Comparison of ENCODE assay signal across 15 cellular contexts in the genomic region with DNA sequence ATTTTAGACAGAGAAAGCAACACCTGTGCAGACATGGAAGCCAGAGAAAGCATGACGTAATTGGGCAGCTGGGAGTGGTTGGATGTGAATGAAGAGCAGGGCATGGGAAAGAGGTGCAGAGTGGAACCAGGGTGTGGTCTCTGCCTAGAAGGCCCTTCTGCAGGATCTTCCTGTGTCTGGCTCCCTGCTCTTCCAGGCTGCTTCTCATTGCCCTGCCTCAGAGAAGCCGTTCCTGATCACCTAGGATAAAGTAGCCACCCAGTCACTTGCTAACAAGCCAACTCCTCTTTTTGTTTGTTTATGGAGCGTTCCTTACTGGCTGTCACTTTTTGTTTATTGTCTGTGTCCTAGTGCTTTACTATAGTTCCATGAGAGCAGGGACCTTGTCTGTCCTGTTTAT. TPM values are rescaled to one million over a fixed set of nuclear protein-coding genes. Genes with fewer than 3 reads are reported as not detected.
DNase-seq lines count a peak whose midpoint lies in the region; ATAC-seq and TF ChIP-seq lines count a peak whose summit lies in the region.
"Had no signal": no experiment of that assay in that cellular context is flagged by ENCODE, and none has a peak within 500 bp of the region (broad histone marks: within the 10 kb centered on the region; RNA-seq: fewer than 3 reads in every experiment).

No MANE protein-coding gene starts in this region.

- no peak for TF ChIP-seq RAD21 in IMR-90 (IDR thresholded peaks at IDR 0.05; ENCODE audit: low read length)

- no peak overlapping the region for H4K5ac ChIP-seq in IMR-90 (ENCODE audit: low read depth, low read length)

- no peak overlapping the region for H2BK15ac ChIP-seq in IMR-90 (ENCODE audit: low read depth, low read length)

- H3K9ac ChIP-seq in IMR-90 (ENCODE audit: low read depth, low read length) (no peak overlapping the region), GM23248 (no peak overlapping the region)

- no peak overlapping the region for H3K14ac ChIP-seq in IMR-90 (replicated peaks; ENCODE audit: low read depth, low read length)

- H3K79me2 ChIP-seq in GM23248 (ENCODE audit: insufficient read depth): peaks cover 81% of the 10 kb centered on the region

- no peak overlapping the region for H2BK20ac ChIP-seq in IMR-90 (ENCODE audit: low read depth, low read length)

- no peak overlapping the region for H3K18ac ChIP-seq in IMR-90 (ENCODE audit: low read depth, low read length)

- no peak overlapping the region for H3K4ac ChIP-seq in IMR-90 (ENCODE audit: low read depth, low read length)

- peaks cover 14% of the 10 kb centered on the region for H4K20me1 ChIP-seq in IMR-90 (ENCODE audit: insufficient read depth, low read length)
- H4K20me1 ChIP-seq in GM23248 (ENCODE audit: insufficient read depth): no peaks in the 10 kb centered on the region

- H2BK120ac ChIP-seq in IMR-90 (ENCODE audit: low read depth, low read length): no peak overlapping the region

- H3K9me1 ChIP-seq in IMR-90 (ENCODE audit: insufficient read depth, low read length): peaks cover 6% of the 10 kb centered on the region; the same call in 1 of the 2 replicates

- TF ChIP-seq POLR2A in IMR-90 (IDR thresholded peaks at IDR 0.05; ENCODE audit: low read depth, low read length): no peak
- no peak for TF ChIP-seq POLR2A in lower leg skin (IDR thresholded peaks at IDR 0.05)

- H3K9me3 ChIP-seq in IMR-90 (ENCODE audit: control insufficient read depth, insufficient read depth, low read length) (no peaks in the 10 kb centered on the region), GM23248 (ENCODE audit: low read depth) (no peaks in the 10 kb centered on the region)

- H2AK9ac ChIP-seq in IMR-90 (replicated peaks; ENCODE audit: low read depth, low read length, poor library complexity): no peak overlapping the region

- CTCF ChIA-PET in IMR-90 (lab: Yijun Ruan, JAX): no interaction called here

- POLR2A ChIA-PET in IMR-90 (lab: Charles Lee; ENCODE audit: unreplicated experiment): no interaction called here

- no peak overlapping the region for H4K8ac ChIP-seq in IMR-90 (ENCODE audit: low read depth in 2 of 2, low read length in 2 of 2)

- no peak for ATAC-seq in IMR-90 (ENCODE audit: low read depth)
- no peak for ATAC-seq in GM19351 (IDR thresholded peaks at IDR 0.05; ENCODE audit: unreplicated experiment)

- no peaks in the 10 kb centered on the region for H3F3A ChIP-seq in GM23248 (ENCODE audit: insufficient read depth)

- H3K23ac ChIP-seq in IMR-90 (ENCODE audit: low read depth, low read length): peak overlapping the region; percentile 16; the same call in 1 of the 2 replicates

- H2BK5ac ChIP-seq in IMR-90 (ENCODE audit: low read depth, low read length, poor library complexity, severe bottlenecking): no peak overlapping the region

- H3K4me2 ChIP-seq in IMR-90 (ENCODE audit: low read depth, low read length) (no peak overlapping the region), GM23248 (ENCODE audit: unreplicated experiment) (no peak overlapping the region)

- no peaks in the 10 kb centered on the region for H3K9me2 ChIP-seq in GM23248 (ENCODE audit: insufficient read depth)

- H3K79me1 ChIP-seq in IMR-90 (ENCODE audit: low read depth in 1 of 2, low read length in 2 of 2): peaks cover 32 to 39% of the 10 kb centered on the region in 2 experiments

- H3K4me1 ChIP-seq in IMR-90 (ENCODE audit: control insufficient read depth, insufficient read depth, low read length) (peaks cover 2% of the 10 kb centered on the region; the same call in 1 of the 2 replicates), GM23248 (ENCODE audit: insufficient read depth) (no peaks in the 10 kb centered on the region)

- H3K36me3 ChIP-seq in IMR-90 (ENCODE audit: control insufficient read depth, insufficient read depth, low read length): no peaks in the 10 kb centered on the region
- no peaks in the 10 kb centered on the region for H3K36me3 ChIP-seq in GM23248 (ENCODE audit: low read depth)

- BruUV-seq in IMR-90 (replicated peaks; lab: Mats Ljungman, UMichigan): no TSS peak

- intact Hi-C loops in IMR-90 (cut with micrococcal nuclease): no loop called here
- intact Hi-C loops in lower leg skin (cut with DNase I; ENCODE audit: low total_unique reads): no loop called here

- in situ Hi-C loops in IMR-90 (cut with MboI; ENCODE audit: low sequenced_read_pairs) (no loop called here), GM23248 (cut with MboI) (no loop called here)

- DNase-seq in DMS53 (lab: John Stamatoyannopoulos, UW) (peak; percentile 64), IMR-90 (no peak), SHP77 (lab: John Stamatoyannopoulos, UW) (peak; percentile 84), islet precursor cell (peak; percentile 62), lower leg skin (ENCODE audit: low spot score in 2 of 2) (no peak), GOT3 (lab: John Stamatoyannopoulos, UW) (no peak), GM23248 (no peak)
- DNase-seq: activated CD4-positive, alpha-beta memory T cell treated with anti-CD3 and anti-CD28 coated beads for 36 hours; C1 segment of cervical spinal cord; EL; H7; kidney glomerular epithelial cell; NCI-H1092 treated with DMSO at 0.1 percent for 48 hours had no signal

- H3K56ac ChIP-seq in IMR-90 (ENCODE audit: extremely low read depth, insufficient read depth, low read length): no peak overlapping the region

- H3K27me3 ChIP-seq in IMR-90 (ENCODE audit: control insufficient read depth, insufficient read depth, low read length) (no peaks in the 10 kb centered on the region), GM23248 (replicated peaks; ENCODE audit: insufficient read depth) (no peaks in the 10 kb centered on the region)

- TF ChIP-seq CTCF in IMR-90 (conservative IDR thresholded peaks at IDR 0.05; ENCODE audit: low read depth, low read length) (no peak), lower leg skin (IDR thresholded peaks at IDR 0.05) (no peak)

- H2AFZ ChIP-seq in IMR-90 (replicated peaks; ENCODE audit: low read length, poor library complexity): no peak overlapping the region
- no peak overlapping the region for H2AFZ ChIP-seq in GM23248

- dilution Hi-C loops in IMR-90 (cut with HindIII; ENCODE audit: low sequenced_read_pairs, unreplicated experiment): no loop called here

- no peak overlapping the region for H4K91ac ChIP-seq in IMR-90 (ENCODE audit: insufficient read depth, low read depth, low read length)

- H3K27ac ChIP-seq in IMR-90 (ENCODE audit: insufficient read depth, low read length) (no peak overlapping the region), GM23248 (no peak overlapping the region)
- H3K27ac ChIP-seq: epithelial cell of prostate had no signal

- H2AK5ac ChIP-seq in IMR-90 (ENCODE audit: low read depth, low read length): no peak overlapping the region

- WGBS in IMR-90 (ENCODE audit: extremely low coverage in 2 of 2, insufficient read length in 1 of 2), 2 experiments: 100% methylated on average over 1 of the region's 3 CpGs; no CpG with 5 or more reads in 1 of the 2 experiments
- 52 to 58% methylated on average over 3 of the region's 3 CpGs for WGBS in lower leg skin, 2 donors
- 85 to 90% methylated on average over 3 of the region's 3 CpGs for WGBS in GM23248 (ENCODE audit: low coverage in 1 of 2, low lambda C conversion rate in 2 of 2, missing lambda C conversion rate in 2 of 2), 2 experiments

- H3K4me3 ChIP-seq in IMR-90 (ENCODE audit: insufficient read depth, low read depth, low read length) (no peak overlapping the region), lower leg skin (ENCODE audit: low read depth, poor library complexity, severe bottlenecking) (no peak overlapping the region), GM23248 (no peak overlapping the region)

TF ChIP-seq in IMR-90, 13 proteins besides CTCF, POLR2A, EP300 and RAD21:
- TF ChIP-seq RFX5 (IDR thresholded peaks at IDR 0.05; ENCODE audit: low read depth, low read length): no peak

RNA-seq across cellular contexts. Expression of a gene that starts 28.5 kb away (rescaled TPM):
- total RNA-seq in IMR-90 (2012; rRNA removed) (43.9 and 67.5 TPM in 2 replicates), lower leg skin (100 to 1,000 TPM in 2 of 4 donors, 10 to 100 TPM in 2; 64.4 to 106 (median 93.4) TPM)
- polyA plus RNA-seq in IMR-90 (2012; rRNA removed) (21.9 and 24.9 TPM in 2 replicates), GM23248 (2016; fragmentation: Nextera tagmentation; extraction: Ambion mirVana) (10.1 and 11.9 TPM in 2 replicates)
- polyA plus RNA-seq in IMR-90 (2012; cell fraction: cytosol; rRNA removed): 2.5 and 5.3 TPM in 2 replicates
- polyA plus RNA-seq in IMR-90 (2012; cell fraction: nucleus; rRNA removed; ENCODE audit: low replicate concordance): 0.63 and 7.9 TPM in 2 replicates
- 65.4 and 68.0 TPM in 2 replicates for total RNA-seq in GM23248 (2014; rRNA removed; shearing (Covaris generic))

Comparison
In these comparisons a context has a peak if more than half of its experiments do, and no peak if none do; other contexts are left out.
1. DNase-seq: peak in DMS53 (single experiment), SHP77 (2 of 2) and islet precursor cell (single experiment); none in IMR-90 (single experiment), lower leg skin (0 of 2), GOT3 (single experiment) and GM23248 (single experiment).